11 cellular contexts compared by ENCODE assay signal in the genomic region with DNA sequence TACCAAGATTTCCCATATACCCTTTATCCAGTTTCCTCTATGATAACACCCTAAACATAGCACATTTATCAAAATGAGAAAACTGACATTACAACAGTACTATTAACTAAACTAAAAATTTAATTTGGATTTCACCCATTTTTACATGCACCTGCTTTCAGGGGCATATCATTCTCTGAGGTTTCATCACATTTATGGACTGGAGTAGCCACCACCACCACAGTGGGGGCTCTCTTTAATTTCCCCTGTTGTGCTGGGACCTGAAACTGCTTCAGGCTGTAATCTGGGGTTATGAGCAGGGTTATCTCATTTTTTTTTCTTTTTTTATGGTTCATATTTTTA.
"Had no signal": no experiment of that assay in that cellular context is flagged by ENCODE, and none has a peak within 500 bp of the region (broad histone marks: within the 10 kb centered on the region; RNA-seq: fewer than 3 reads in every experiment).

No MANE protein-coding gene starts in this region.

- ATAC-seq: GM23338, HCT116 had no signal

- H3K27ac ChIP-seq: GM23248 had no signal

- H3K9me3 ChIP-seq: HAP-1 had no signal

- H3K4me1 Mint-ChIP-seq: GM23338, H9 had no signal

- H3K9ac ChIP-seq: GM23248 had no signal

- H3K36me3 ChIP-seq: HAP-1 had no signal

- H3K4me3 Mint-ChIP-seq: GM23338, H9, HFFc6 had no signal

- H3K4me2 ChIP-seq: GM23338 had no signal

- H3K4me1 ChIP-seq: HAP-1 had no signal

- H3K4me3 ChIP-seq: GM23248, GM23338, HAP-1 had no signal

- FAIRE-seq: H1, H54 had no signal

- H2AFZ ChIP-seq: GM23248, GM23338 had no signal

- H3K27ac Mint-ChIP-seq: GM23338, H9, HFFc6 had no signal

- DNase-seq: GM23248, GOT3, H7, H9, HCEC 1CT, HFFc6 had no signal
